ENCODE assay signal across 1 cellular context in genomic region chr4:26323807-26324206, GRCh38.
TF ChIP-seq lines count a peak whose summit lies in the region.

No MANE protein-coding gene starts in this region.

TF ChIP-seq in HepG2, 621 proteins besides CTCF, POLR2A, EP300 and RAD21 (continued from another document):
- TF ChIP-seq ZNF761 (CRISPR knock-in tag; conservative IDR thresholded peaks at IDR 0.05) (no peak), GABPA (IDR thresholded peaks at IDR 0.05; ENCODE audit: low read depth, low read length) (no peak), GABPA (CRISPR knock-in tag; IDR thresholded peaks at IDR 0.05; ENCODE audit: low read depth) (no peak), HOXA3 (CRISPR knock-in tag; IDR thresholded peaks at IDR 0.05) (no peak), ZSCAN30 (CRISPR knock-in tag; IDR thresholded peaks at IDR 0.05) (no peak), EED (CRISPR knock-in tag; IDR thresholded peaks at IDR 0.05) (no peak), ZFP36L2 (CRISPR knock-in tag; IDR thresholded peaks at IDR 0.05) (no peak), ZNF629 (CRISPR knock-in tag; conservative IDR thresholded peaks at IDR 0.05) (no peak), ZNF263 (CRISPR knock-in tag; IDR thresholded peaks at IDR 0.05) (no peak), ZSCAN5A (CRISPR knock-in tag; IDR thresholded peaks at IDR 0.05; ENCODE audit: borderline replicate concordance) (no peak), DMTF1 (CRISPR knock-in tag; IDR thresholded peaks at IDR 0.05) (no peak), ARNTL (CRISPR knock-in tag; IDR thresholded peaks at IDR 0.05) (no peak), SYNCRIP (IDR thresholded peaks at IDR 0.05; ENCODE audit: insufficient read depth, low read depth, low read length) (no peak), ATF2 (CRISPR knock-in tag; IDR thresholded peaks at IDR 0.05) (no peak), ZNF615 (CRISPR knock-in tag; IDR thresholded peaks at IDR 0.05; ENCODE audit: borderline replicate concordance) (no peak), KIAA2018 (CRISPR knock-in tag; IDR thresholded peaks at IDR 0.05; ENCODE audit: borderline replicate concordance) (no peak), ESRRA (CRISPR knock-in tag; IDR thresholded peaks at IDR 0.05; ENCODE audit: low read depth) (no peak), ZBTB46 (CRISPR knock-in tag; IDR thresholded peaks at IDR 0.05; ENCODE audit: borderline replicate concordance) (no peak)
TF ChIP-seq in HepG2: peak in this region for 0.
